ENCODE assay signal across 9 cellular contexts in genomic region chr11:115623021-115623451, GRCh38.
DNase-seq lines count a peak whose midpoint lies in the region; ATAC-seq and TF ChIP-seq lines count a peak whose summit lies in the region.
"Had no signal": no experiment of that assay in that cellular context is flagged by ENCODE, and none has a peak within 500 bp of the region (broad histone marks: within the 10 kb centered on the region; RNA-seq: fewer than 3 reads in every experiment).

No MANE protein-coding gene starts in this region.

- H3K4me1 ChIP-seq in right lobe of liver (no peaks in the 10 kb centered on the region), thyroid gland (peaks cover 0 to 12% of the 10 kb centered on the region in 2 donors)

- 32% methylated on average over 7 of the region's 9 CpGs for WGBS in right lobe of liver (ENCODE audit: insufficient coverage, low coverage, low lambda C conversion rate, missing lambda C conversion rate)
- 37 to 60% methylated on average over 4 to 9 of the region's 9 CpGs for WGBS in thyroid gland, 2 donors

- TF ChIP-seq POLR2A in right lobe of liver (IDR thresholded peaks at IDR 0.05) (no peak), thyroid gland (IDR thresholded peaks at IDR 0.05) (no peak)

- H3K4me3 ChIP-seq in MG63 (no peak overlapping the region), right lobe of liver (no peak overlapping the region), thyroid gland (replicated peaks in 1 of 3) (no peak overlapping the region)

- no peak for TF ChIP-seq CTCF in right lobe of liver (IDR thresholded peaks at IDR 0.05)
- no peak for TF ChIP-seq CTCF in thyroid gland (IDR thresholded peaks at IDR 0.05)

- no peaks in the 10 kb centered on the region for H3K27me3 ChIP-seq in MG63
- no peaks in the 10 kb centered on the region for H3K27me3 ChIP-seq in right lobe of liver
- H3K27me3 ChIP-seq in thyroid gland: no peaks in the 10 kb centered on the region

- DNase-seq in MG63: peak; percentile 93
- peak; percentile 92 for DNase-seq in epidermal melanocyte (ENCODE audit: insufficient read length, low spot score)
- peak in 1 of 3 donors; percentile 52 for DNase-seq in right lobe of liver
- DNase-seq in thyroid gland: peak; percentile 12 to 16
- DNase-seq in OCI-M1 (lab: John Stamatoyannopoulos, UW): no peak
- no peak for DNase-seq in MV-4-11 (lab: John Stamatoyannopoulos, UW)
- no peak for DNase-seq in DMS53 treated with DMSO at 0.1 percent for 48 hours (lab: John Stamatoyannopoulos, UW; ENCODE audit: unreplicated experiment)
- DNase-seq: NCI-H526 treated with DMSO at 0.1 percent for 48 hours had no signal

- no peak overlapping the region for H3K27ac ChIP-seq in right lobe of liver
- H3K27ac ChIP-seq in thyroid gland: no peak overlapping the region

- intact Hi-C loops in right lobe of liver (cut with DNase I): no loop called here
- intact Hi-C loops in thyroid gland (cut with DNase I): no loop called here

- peak; percentile 42 to 70 (median 50) for ATAC-seq in right lobe of liver
- ATAC-seq in GM21737 (IDR thresholded peaks at IDR 0.05; ENCODE audit: unreplicated experiment): no peak

- no peaks in the 10 kb centered on the region for H3K9me3 ChIP-seq in MG63
- H3K9me3 ChIP-seq in right lobe of liver: no peaks in the 10 kb centered on the region
- no peaks in the 10 kb centered on the region for H3K9me3 ChIP-seq in thyroid gland

- no peaks in the 10 kb centered on the region for H3K36me3 ChIP-seq in MG63
- no peaks in the 10 kb centered on the region for H3K36me3 ChIP-seq in right lobe of liver
- no peaks in the 10 kb centered on the region for H3K36me3 ChIP-seq in thyroid gland

Comparison
In these comparisons a context has a peak if more than half of its experiments do, and no peak if none do; other contexts are left out.
1. DNase-seq: peak in MG63 (single experiment), epidermal melanocyte (single experiment) and thyroid gland (2 of 2); none in OCI-M1 (single experiment), MV-4-11 (single experiment) and DMS53 treated with DMSO at 0.1 percent for 48 hours (single experiment).